In the genomic region with DNA sequence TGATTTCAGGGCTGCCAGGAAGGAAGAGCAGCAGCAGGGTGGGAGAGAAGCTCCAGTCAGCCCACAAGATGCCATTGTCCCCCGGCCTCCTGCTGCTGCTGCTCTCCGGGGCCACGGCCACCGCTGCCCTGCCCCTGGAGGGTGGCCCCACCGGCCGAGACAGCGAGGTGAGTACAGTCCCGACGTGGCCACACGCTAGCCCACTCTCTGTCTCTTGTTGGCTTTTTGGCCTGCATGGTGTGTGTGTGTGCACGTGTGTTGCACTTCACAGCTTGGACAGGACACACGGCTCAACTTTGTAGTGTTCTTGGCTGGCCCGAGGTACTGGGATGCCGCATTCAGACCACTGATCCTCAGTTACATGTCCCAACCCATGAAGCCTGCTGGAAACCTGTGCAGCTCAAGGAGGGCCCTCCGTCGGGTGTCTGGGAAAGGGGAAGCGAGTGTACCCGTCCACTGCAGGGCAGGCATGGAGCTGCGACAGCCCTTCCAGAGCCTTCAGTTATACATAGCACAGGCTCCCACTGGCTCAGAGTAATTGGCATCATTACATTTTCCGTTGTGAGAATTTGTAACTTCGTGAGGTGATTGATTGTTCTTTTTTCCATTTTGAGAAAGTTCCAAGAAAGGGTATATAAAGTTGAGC, we compare ENCODE assay signal across 20 cellular contexts. TPM values are rescaled to one million over a fixed set of nuclear protein-coding genes. Genes with fewer than 3 reads are reported as not detected.
DNase-seq lines count a peak whose midpoint lies in the region; ATAC-seq, FAIRE-seq and TF ChIP-seq lines count a peak whose summit lies in the region.
"Had no signal": no experiment of that assay in that cellular context is flagged by ENCODE, and none has a peak within 500 bp of the region (broad histone marks: within the 10 kb centered on the region; RNA-seq: fewer than 3 reads in every experiment).

No MANE protein-coding gene starts in this region.

- no peak overlapping the region for H2AFZ ChIP-seq in HepG2 (ENCODE audit: low read length)

- no TSS peak for BruUV-seq in HepG2 (replicated peaks; lab: Mats Ljungman, UMichigan)

- CTCF ChIA-PET in HepG2 (lab: Yijun Ruan, JAX; ENCODE audit: low intra/inter-chr PET ratio, low total read pairs) = no interaction called here
- CTCF ChIA-PET in activated CD4-positive, alpha-beta memory T cell treated with anti-CD3 and anti-CD28 coated beads, Interleukin-2, amount 10 ng/mL, durations not matched to agents 7 days and 5 days (lab: Charles Lee) = interaction anchor here (1.3 kb wide), 1 partner anchor 44 kb away, joined by 4 read pairs; no protein-coding TSS in a partner anchor

- H3K27ac ChIP-seq in HepG2 (ENCODE audit: extremely low read length, insufficient read depth, low read length) = no peak overlapping the region
- no peak overlapping the region for H3K27ac ChIP-seq in esophagus squamous epithelium
- H3K27ac ChIP-seq: C4-2B, uterus had no signal

- peaks cover 4% of the 10 kb centered on the region for H3K36me3 Mint-ChIP-seq in activated CD4-positive, alpha-beta memory T cell treated with anti-CD3 and anti-CD28 coated beads, Interleukin-2, amount 10 ng/mL, durations not matched to agents 7 days and 5 days (ENCODE audit: low read depth)

- H3K27me3 ChIP-seq in adipocyte (replicated peaks; ENCODE audit: control insufficient read depth, insufficient read depth, low read length) (no peaks in the 10 kb centered on the region), HepG2 (ENCODE audit: control insufficient read depth in 1 of 2, insufficient read depth in 2 of 2, low read length in 2 of 2) (no peaks in the 10 kb centered on the region), esophagus squamous epithelium (no peaks in the 10 kb centered on the region)
- H3K27me3 ChIP-seq: uterus had no signal

- H3K27ac Mint-ChIP-seq in activated CD4-positive, alpha-beta memory T cell treated with anti-CD3 and anti-CD28 coated beads, Interleukin-2, amount 10 ng/mL, durations not matched to agents 7 days and 5 days = no peak overlapping the region

- TF ChIP-seq EP300 in HepG2 (IDR thresholded peaks at IDR 0.05; ENCODE audit: low read depth in 2 of 2, low read length in 2 of 2) (no peak), HepG2 (CRISPR knock-in tag; IDR thresholded peaks at IDR 0.05; ENCODE audit: borderline replicate concordance) (no peak)

- H3K4me2 ChIP-seq in HepG2 (ENCODE audit: low read depth, low read length) = no peak overlapping the region

- no peaks in the 10 kb centered on the region for H3K9me3 Mint-ChIP-seq in activated CD4-positive, alpha-beta memory T cell treated with anti-CD3 and anti-CD28 coated beads, Interleukin-2, amount 10 ng/mL, durations not matched to agents 7 days and 5 days

- TF ChIP-seq RAD21 in HepG2 (CRISPR knock-in tag; IDR thresholded peaks at IDR 0.05) = no peak

- TF ChIP-seq POLR2A in HepG2 (IDR thresholded peaks at IDR 0.05; ENCODE audit: insufficient read depth in 1 of 2, low read depth in 2 of 2, low read length in 2 of 2) = no peak
- no peak for TF ChIP-seq POLR2A in esophagus squamous epithelium (IDR thresholded peaks at IDR 0.05)

- intact Hi-C loops in HepG2 (cut with micrococcal nuclease; ENCODE audit: unreplicated experiment) (no loop called here), esophagus squamous epithelium (cut with DNase I) (no loop called here)

- H3K36me3 ChIP-seq in adipocyte (ENCODE audit: control insufficient read depth, insufficient read depth, low read length, severe bottlenecking) (no peaks in the 10 kb centered on the region), HepG2 (replicated peaks in 1 of 2; ENCODE audit: control insufficient read depth in 1 of 2, insufficient read depth in 2 of 2, low read length in 2 of 2) (no peaks in the 10 kb centered on the region; a peak in 1 of 5 replicates), esophagus squamous epithelium (no peaks in the 10 kb centered on the region)
- H3K36me3 ChIP-seq: uterus had no signal

- TF ChIP-seq CTCF in HepG2 (CRISPR knock-in tag; IDR thresholded peaks at IDR 0.05) (no peak), esophagus squamous epithelium (IDR thresholded peaks at IDR 0.05) (no peak)

- H3K4me1 Mint-ChIP-seq in activated CD4-positive, alpha-beta memory T cell treated with anti-CD3 and anti-CD28 coated beads, Interleukin-2, amount 10 ng/mL, durations not matched to agents 7 days and 5 days = no peaks in the 10 kb centered on the region

- FAIRE-seq in HepG2 (lab: Jason Lieb, UNC) = no peak
- FAIRE-seq: GM12891 had no signal

- in situ Hi-C loops in HepG2 (cut with HindIII; ENCODE audit: extremely low pct_ligation_motif_present, low pct_unique_long_range_greater_than_20kb) = no loop called here

- H4K20me1 ChIP-seq in HepG2 (ENCODE audit: insufficient read depth, low read length) = no peaks in the 10 kb centered on the region

- peak; percentile 49 for ATAC-seq in HepG2
- ATAC-seq: HCT116, left cardiac atrium had no signal

- H3K4me3 ChIP-seq in adipocyte (ENCODE audit: low read length) = no peak overlapping the region
- no peak overlapping the region for H3K4me3 ChIP-seq in HepG2 (replicated peaks in 1 of 3; ENCODE audit: insufficient read depth in 1 of 3, low read depth in 2 of 3, low read length in 3 of 3)
- no peak overlapping the region for H3K4me3 ChIP-seq in esophagus squamous epithelium
- H3K4me3 ChIP-seq: uterus had no signal

- H3K4me3 Mint-ChIP-seq in activated CD4-positive, alpha-beta memory T cell treated with anti-CD3 and anti-CD28 coated beads, Interleukin-2, amount 10 ng/mL, durations not matched to agents 7 days and 5 days = no peak overlapping the region

- H3K4me1 ChIP-seq in adipocyte (ENCODE audit: control insufficient read depth, insufficient read depth, low read length) (peaks cover 13% of the 10 kb centered on the region), HepG2 (ENCODE audit: insufficient read depth, low read length) (no peaks in the 10 kb centered on the region), esophagus squamous epithelium (peaks cover 0 to 15% (median 8%) of the 10 kb centered on the region in 3 donors)
- H3K4me1 ChIP-seq: uterus had no signal

- WGBS in HepG2 (ENCODE audit: low lambda C conversion rate) = 95% methylated on average over 11 of the region's 21 CpGs
- 71 to 72% methylated on average over 15 to 19 of the region's 21 CpGs for WGBS in esophagus squamous epithelium, 2 donors

- DNase-seq in AG20443 (ENCODE audit: low spot score) (peak; percentile 18), adipocyte (ENCODE audit: low read depth) (no peak), HepG2 (ENCODE audit: low spot score) (no peak), esophagus squamous epithelium (lab: John Stamatoyannopoulos, UW) (no peak), SKM-1 (lab: John Stamatoyannopoulos, UW; ENCODE audit: unreplicated experiment) (no peak)
- DNase-seq in activated CD4-positive, alpha-beta memory T cell treated with anti-CD3 and anti-CD28 coated beads, Interleukin-2, amount 10 ng/mL, durations not matched to agents 7 days and 5 days = no peak
- DNase-seq: activated CD4-positive, alpha-beta T cell treated with anti-CD3 and anti-CD28 coated beads, Interleukin-2, amount 50 U/mL, for 4 hours; activated T-cell treated with anti-CD3 and anti-CD28 coated beads for 4 hours; central memory CD4-positive, alpha-beta T cell; left cardiac atrium; NCI-H1436 treated with DMSO at 0.1 percent for 48 hours; NCI-H526; stimulated activated CD4-positive, alpha-beta T cell treated with anti-CD3 and anti-CD28 coated beads, Interleukin-4, amount 100 ng/mL, for 24 hours; uterus had no signal

- no peaks in the 10 kb centered on the region for H3K9me3 ChIP-seq in adipocyte (ENCODE audit: control insufficient read depth, low read length)
- no peaks in the 10 kb centered on the region for H3K9me3 ChIP-seq in HepG2 (ENCODE audit: low read length)
- no peaks in the 10 kb centered on the region for H3K9me3 ChIP-seq in esophagus squamous epithelium
- H3K9me3 ChIP-seq: uterus had no signal

- H3K79me2 ChIP-seq in HepG2 (ENCODE audit: insufficient read depth, low read length) = no peaks in the 10 kb centered on the region

- POLR2A ChIA-PET in HepG2 (lab: Yijun Ruan, JAX) = no interaction called here
- POLR2A ChIA-PET in activated CD4-positive, alpha-beta memory T cell treated with anti-CD3 and anti-CD28 coated beads, Interleukin-2, amount 10 ng/mL, durations not matched to agents 7 days and 5 days (lab: Charles Lee) = interaction anchor here (1.1 to 1.5 kb wide), 2 partner anchors 19 to 21 kb away, joined by 3 to 4 read pairs; no protein-coding TSS in a partner anchor

- H3K9ac ChIP-seq in adipocyte (ENCODE audit: low read length) = peak overlapping the region; percentile 51
- H3K9ac ChIP-seq in HepG2 (ENCODE audit: insufficient read depth, low read depth, low read length) = no peak overlapping the region

- H3K27me3 Mint-ChIP-seq in activated CD4-positive, alpha-beta memory T cell treated with anti-CD3 and anti-CD28 coated beads, Interleukin-2, amount 10 ng/mL, durations not matched to agents 7 days and 5 days = no peaks in the 10 kb centered on the region

RNA-seq across cellular contexts. Expression of a gene that starts 0.4 kb away (rescaled TPM):
- total RNA-seq in HepG2 (2016; rRNA removed; fragmentation: Illumina TruSeq; extraction: Trizol) (0.62 TPM in 1 of 2 replicates, not detected in the other), esophagus squamous epithelium (under 1 TPM in 3 of 4 donors, not detected in 1; 0.38 to 0.83 (median 0.70) TPM)
- not detected in 2 replicates for total RNA-seq in HepG2 (2016; cell fraction: cytosol; rRNA removed; fragmentation: Illumina TruSeq; extraction: Trizol; ENCODE audit: low read depth)
- total RNA-seq in HepG2 (2016; cell fraction: insoluble cytoplasmic fraction; rRNA removed; fragmentation: Illumina TruSeq; extraction: Trizol) = 0.61 TPM in 1 of 2 replicates, not detected in the other
- 0.15 and 0.21 TPM in 2 replicates for total RNA-seq in HepG2 (2016; cell fraction: membrane; rRNA removed; fragmentation: Illumina TruSeq; extraction: Trizol)
- total RNA-seq in HepG2 (2016; cell fraction: nucleus; rRNA removed; fragmentation: Illumina TruSeq; extraction: Trizol) = 0.78 and 1.1 TPM in 2 replicates
- polyA plus RNA-seq in HepG2 (2011; rRNA removed) = 0.08 and 0.11 TPM in 2 replicates
- 0.08 and 0.09 TPM in 2 replicates for polyA plus RNA-seq in HepG2 (2011; cell fraction: cytosol; rRNA removed)
- 0.24 and 0.29 TPM in 2 replicates for polyA plus RNA-seq in HepG2 (2011; cell fraction: nucleus; rRNA removed)
- 0.31 and 0.40 TPM in 2 replicates for polyA plus RNA-seq in HepG2 (2012)
- 0.11 and 0.46 TPM in 2 replicates for polyA plus RNA-seq in HepG2 (2016; cell fraction: cytosol; fragmentation: Illumina TruSeq; extraction: Trizol; ENCODE audit: low read depth)
- 0.50 TPM in 1 of 2 replicates, not detected in the other for polyA plus RNA-seq in HepG2 (2016; cell fraction: insoluble cytoplasmic fraction; fragmentation: Illumina TruSeq; extraction: Trizol; ENCODE audit: low read depth)
- polyA plus RNA-seq in HepG2 (2016; cell fraction: membrane; fragmentation: Illumina TruSeq; extraction: Trizol; ENCODE audit: low read depth) = 0.21 and 0.36 TPM in 2 replicates
- 0.81 and 1.9 TPM in 2 replicates for polyA plus RNA-seq in HepG2 (2016; cell fraction: nucleus; fragmentation: Illumina TruSeq; extraction: Trizol; ENCODE audit: insufficient read depth, low read depth)
- not detected in 2 replicates for polyA minus RNA-seq in HepG2 (2011; rRNA and poly(A)+ RNA removed; ENCODE audit: low replicate concordance)
- polyA minus RNA-seq in HepG2 (2011; cell fraction: cytosol; rRNA and poly(A)+ RNA removed) = not detected in 2 replicates
- polyA minus RNA-seq in HepG2 (2011; cell fraction: nucleus; rRNA and poly(A)+ RNA removed) = 0.39 TPM in 1 of 2 replicates, not detected in the other
- total RNA-seq in activated CD4-positive, alpha-beta memory T cell treated with anti-CD3 and anti-CD28 coated beads, Interleukin-2, amount 10 ng/mL, durations not matched to agents 7 days and 5 days = under 1 TPM in 1 of 2 experiments, not detected in 1; 0.50 TPM
- total RNA-seq: IMR-90; left cardiac atrium; MCF 10A; T-helper 1 cell treated with Interleukin-12 subunit alpha and Interleukin-12 subunit beta and Interleukin-4 antibody, amounts not matched to agents 30 ng/mL and 1 ng/mL, for 36 hours had no signal

RNA-seq across cellular contexts. Expression of a gene that starts 20.0 kb away (rescaled TPM):
- total RNA-seq in HepG2 (2016; rRNA removed; fragmentation: Illumina TruSeq; extraction: Trizol) (22.0 and 24.9 TPM in 2 replicates), esophagus squamous epithelium (10 to 100 TPM in 1 of 4 donors, 1 to 10 TPM in 3; 5.6 to 15.7 (median 6.1) TPM)
- total RNA-seq in HepG2 (2016; cell fraction: cytosol; rRNA removed; fragmentation: Illumina TruSeq; extraction: Trizol; ENCODE audit: low read depth) = 32.3 and 41.2 TPM in 2 replicates
- total RNA-seq in HepG2 (2016; cell fraction: insoluble cytoplasmic fraction; rRNA removed; fragmentation: Illumina TruSeq; extraction: Trizol) = 18.1 and 23.2 TPM in 2 replicates
- 41.4 and 43.7 TPM in 2 replicates for total RNA-seq in HepG2 (2016; cell fraction: membrane; rRNA removed; fragmentation: Illumina TruSeq; extraction: Trizol)
- total RNA-seq in HepG2 (2016; cell fraction: nucleus; rRNA removed; fragmentation: Illumina TruSeq; extraction: Trizol) = 8.1 and 10.8 TPM in 2 replicates
- 2.9 and 3.3 TPM in 2 replicates for polyA plus RNA-seq in HepG2 (2011; rRNA removed)
- polyA plus RNA-seq in HepG2 (2011; cell fraction: cytosol; rRNA removed) = 3.8 and 4.5 TPM in 2 replicates
- polyA plus RNA-seq in HepG2 (2011; cell fraction: nucleus; rRNA removed) = 2.8 and 3.7 TPM in 2 replicates
- polyA plus RNA-seq in HepG2 (2012) = 5.0 and 10.5 TPM in 2 replicates
- polyA plus RNA-seq in HepG2 (2016; cell fraction: cytosol; fragmentation: Illumina TruSeq; extraction: Trizol; ENCODE audit: low read depth) = 49.6 and 69.4 TPM in 2 replicates
- polyA plus RNA-seq in HepG2 (2016; cell fraction: insoluble cytoplasmic fraction; fragmentation: Illumina TruSeq; extraction: Trizol; ENCODE audit: low read depth) = 33.2 and 38.1 TPM in 2 replicates
- 55.5 and 60.0 TPM in 2 replicates for polyA plus RNA-seq in HepG2 (2016; cell fraction: membrane; fragmentation: Illumina TruSeq; extraction: Trizol; ENCODE audit: low read depth)
- polyA plus RNA-seq in HepG2 (2016; cell fraction: nucleus; fragmentation: Illumina TruSeq; extraction: Trizol; ENCODE audit: insufficient read depth, low read depth) = 17.3 and 17.4 TPM in 2 replicates
- polyA minus RNA-seq in HepG2 (2011; rRNA and poly(A)+ RNA removed; ENCODE audit: low replicate concordance) = 5.9 and 8.9 TPM in 2 replicates
- 1.5 and 2.0 TPM in 2 replicates for polyA minus RNA-seq in HepG2 (2011; cell fraction: cytosol; rRNA and poly(A)+ RNA removed)
- polyA minus RNA-seq in HepG2 (2011; cell fraction: nucleus; rRNA and poly(A)+ RNA removed) = 1.0 and 3.9 TPM in 2 replicates
- total RNA-seq in activated CD4-positive, alpha-beta memory T cell treated with anti-CD3 and anti-CD28 coated beads, Interleukin-2, amount 10 ng/mL, durations not matched to agents 7 days and 5 days = 10 to 100 TPM; 13.5 to 15.2 TPM

RNA-seq across cellular contexts. Expression of a gene that starts 22.1 kb away (rescaled TPM):
- total RNA-seq in HepG2 (2016; rRNA removed; fragmentation: Illumina TruSeq; extraction: Trizol) = 33.9 and 44.6 TPM in 2 replicates
- 8.8 and 9.5 TPM in 2 replicates for total RNA-seq in HepG2 (2016; cell fraction: cytosol; rRNA removed; fragmentation: Illumina TruSeq; extraction: Trizol; ENCODE audit: low read depth)
- 34.8 and 45.3 TPM in 2 replicates for total RNA-seq in HepG2 (2016; cell fraction: insoluble cytoplasmic fraction; rRNA removed; fragmentation: Illumina TruSeq; extraction: Trizol)
- total RNA-seq in HepG2 (2016; cell fraction: membrane; rRNA removed; fragmentation: Illumina TruSeq; extraction: Trizol) = 18.7 and 19.6 TPM in 2 replicates
- total RNA-seq in HepG2 (2016; cell fraction: nucleus; rRNA removed; fragmentation: Illumina TruSeq; extraction: Trizol) = 14.0 and 17.3 TPM in 2 replicates
- polyA plus RNA-seq in HepG2 (2011; rRNA removed) = 16.5 and 16.6 TPM in 2 replicates
- polyA plus RNA-seq in HepG2 (2011; cell fraction: cytosol; rRNA removed) = 12.9 and 13.7 TPM in 2 replicates
- polyA plus RNA-seq in HepG2 (2011; cell fraction: nucleus; rRNA removed) = 5.9 and 7.7 TPM in 2 replicates
- 10.7 and 12.2 TPM in 2 replicates for polyA plus RNA-seq in HepG2 (2012)
- polyA plus RNA-seq in HepG2 (2016; cell fraction: cytosol; fragmentation: Illumina TruSeq; extraction: Trizol; ENCODE audit: low read depth) = 6.5 and 6.7 TPM in 2 replicates
- polyA plus RNA-seq in HepG2 (2016; cell fraction: insoluble cytoplasmic fraction; fragmentation: Illumina TruSeq; extraction: Trizol; ENCODE audit: low read depth) = 32.4 and 33.3 TPM in 2 replicates
- polyA plus RNA-seq in HepG2 (2016; cell fraction: membrane; fragmentation: Illumina TruSeq; extraction: Trizol; ENCODE audit: low read depth) = 10.4 and 10.6 TPM in 2 replicates
- 20.0 and 20.1 TPM in 2 replicates for polyA plus RNA-seq in HepG2 (2016; cell fraction: nucleus; fragmentation: Illumina TruSeq; extraction: Trizol; ENCODE audit: insufficient read depth, low read depth)
- 36.7 and 57.5 TPM in 2 replicates for polyA minus RNA-seq in HepG2 (2011; rRNA and poly(A)+ RNA removed; ENCODE audit: low replicate concordance)
- polyA minus RNA-seq in HepG2 (2011; cell fraction: cytosol; rRNA and poly(A)+ RNA removed) = 10.2 and 11.0 TPM in 2 replicates
- polyA minus RNA-seq in HepG2 (2011; cell fraction: nucleus; rRNA and poly(A)+ RNA removed) = 11.3 and 12.9 TPM in 2 replicates
- 10 to 100 TPM; 14.9 to 40.4 (median 26.0) TPM for total RNA-seq in esophagus squamous epithelium
- total RNA-seq in activated CD4-positive, alpha-beta memory T cell treated with anti-CD3 and anti-CD28 coated beads, Interleukin-2, amount 10 ng/mL, durations not matched to agents 7 days and 5 days = 10 to 100 TPM; 23.5 to 24.2 TPM

RNA-seq across cellular contexts. Expression of a gene that starts 24.5 kb away (rescaled TPM):
- total RNA-seq in HepG2 (2016; rRNA removed; fragmentation: Illumina TruSeq; extraction: Trizol) (5.9 and 9.9 TPM in 2 replicates), esophagus squamous epithelium (10 to 100 TPM in 3 of 4 donors, 1 to 10 TPM in 1; 9.4 to 22.9 (median 15.2) TPM)
- 5.4 and 5.5 TPM in 2 replicates for total RNA-seq in HepG2 (2016; cell fraction: cytosol; rRNA removed; fragmentation: Illumina TruSeq; extraction: Trizol; ENCODE audit: low read depth)
- total RNA-seq in HepG2 (2016; cell fraction: insoluble cytoplasmic fraction; rRNA removed; fragmentation: Illumina TruSeq; extraction: Trizol) = 6.0 and 11.1 TPM in 2 replicates
- 6.6 and 8.1 TPM in 2 replicates for total RNA-seq in HepG2 (2016; cell fraction: membrane; rRNA removed; fragmentation: Illumina TruSeq; extraction: Trizol)
- total RNA-seq in HepG2 (2016; cell fraction: nucleus; rRNA removed; fragmentation: Illumina TruSeq; extraction: Trizol) = 11.8 and 16.0 TPM in 2 replicates
- polyA plus RNA-seq in HepG2 (2011; rRNA removed) = 6.3 and 6.5 TPM in 2 replicates
- polyA plus RNA-seq in HepG2 (2011; cell fraction: cytosol; rRNA removed) = 5.8 and 7.7 TPM in 2 replicates
- 22.7 and 25.4 TPM in 2 replicates for polyA plus RNA-seq in HepG2 (2011; cell fraction: nucleus; rRNA removed)
- 10.8 and 15.1 TPM in 2 replicates for polyA plus RNA-seq in HepG2 (2012)
- polyA plus RNA-seq in HepG2 (2016; cell fraction: cytosol; fragmentation: Illumina TruSeq; extraction: Trizol; ENCODE audit: low read depth) = 3.9 and 4.0 TPM in 2 replicates
- 8.3 and 10.4 TPM in 2 replicates for polyA plus RNA-seq in HepG2 (2016; cell fraction: insoluble cytoplasmic fraction; fragmentation: Illumina TruSeq; extraction: Trizol; ENCODE audit: low read depth)
- 5.7 and 6.2 TPM in 2 replicates for polyA plus RNA-seq in HepG2 (2016; cell fraction: membrane; fragmentation: Illumina TruSeq; extraction: Trizol; ENCODE audit: low read depth)
- 25.5 and 27.0 TPM in 2 replicates for polyA plus RNA-seq in HepG2 (2016; cell fraction: nucleus; fragmentation: Illumina TruSeq; extraction: Trizol; ENCODE audit: insufficient read depth, low read depth)
- polyA minus RNA-seq in HepG2 (2011; rRNA and poly(A)+ RNA removed; ENCODE audit: low replicate concordance) = 7.0 and 10.1 TPM in 2 replicates
- 5.2 and 5.5 TPM in 2 replicates for polyA minus RNA-seq in HepG2 (2011; cell fraction: cytosol; rRNA and poly(A)+ RNA removed)
- polyA minus RNA-seq in HepG2 (2011; cell fraction: nucleus; rRNA and poly(A)+ RNA removed) = 15.8 and 20.3 TPM in 2 replicates
- 10 to 100 TPM; 18.9 to 20.1 TPM for total RNA-seq in activated CD4-positive, alpha-beta memory T cell treated with anti-CD3 and anti-CD28 coated beads, Interleukin-2, amount 10 ng/mL, durations not matched to agents 7 days and 5 days

RNA-seq across cellular contexts. Expression of a gene that starts 51.4 kb away (rescaled TPM):
- 210 and 242 TPM in 2 replicates for total RNA-seq in HepG2 (2016; rRNA removed; fragmentation: Illumina TruSeq; extraction: Trizol)
- total RNA-seq in HepG2 (2016; cell fraction: cytosol; rRNA removed; fragmentation: Illumina TruSeq; extraction: Trizol; ENCODE audit: low read depth) = 63.5 and 72.1 TPM in 2 replicates
- total RNA-seq in HepG2 (2016; cell fraction: insoluble cytoplasmic fraction; rRNA removed; fragmentation: Illumina TruSeq; extraction: Trizol) = 212 TPM in 2 replicates
- total RNA-seq in HepG2 (2016; cell fraction: membrane; rRNA removed; fragmentation: Illumina TruSeq; extraction: Trizol) = 131 and 149 TPM in 2 replicates
- 134 TPM in 2 replicates for total RNA-seq in HepG2 (2016; cell fraction: nucleus; rRNA removed; fragmentation: Illumina TruSeq; extraction: Trizol)
- polyA plus RNA-seq in HepG2 (2011; rRNA removed) = 64.8 and 67.5 TPM in 2 replicates
- polyA plus RNA-seq in HepG2 (2011; cell fraction: cytosol; rRNA removed) = 60.1 and 64.5 TPM in 2 replicates
- 37.3 and 39.4 TPM in 2 replicates for polyA plus RNA-seq in HepG2 (2011; cell fraction: nucleus; rRNA removed)
- 112 and 139 TPM in 2 replicates for polyA plus RNA-seq in HepG2 (2012)
- polyA plus RNA-seq in HepG2 (2016; cell fraction: cytosol; fragmentation: Illumina TruSeq; extraction: Trizol; ENCODE audit: low read depth) = 80.6 and 88.6 TPM in 2 replicates
- 270 and 293 TPM in 2 replicates for polyA plus RNA-seq in HepG2 (2016; cell fraction: insoluble cytoplasmic fraction; fragmentation: Illumina TruSeq; extraction: Trizol; ENCODE audit: low read depth)
- polyA plus RNA-seq in HepG2 (2016; cell fraction: membrane; fragmentation: Illumina TruSeq; extraction: Trizol; ENCODE audit: low read depth) = 132 and 155 TPM in 2 replicates
- polyA plus RNA-seq in HepG2 (2016; cell fraction: nucleus; fragmentation: Illumina TruSeq; extraction: Trizol; ENCODE audit: insufficient read depth, low read depth) = 206 and 219 TPM in 2 replicates
- 119 and 158 TPM in 2 replicates for polyA minus RNA-seq in HepG2 (2011; rRNA and poly(A)+ RNA removed; ENCODE audit: low replicate concordance)
- 59.4 and 61.6 TPM in 2 replicates for polyA minus RNA-seq in HepG2 (2011; cell fraction: cytosol; rRNA and poly(A)+ RNA removed)
- 35.2 and 45.2 TPM in 2 replicates for polyA minus RNA-seq in HepG2 (2011; cell fraction: nucleus; rRNA and poly(A)+ RNA removed)
- 1,000 to 10,000 TPM in 1 of 4 donors, 100 to 1,000 TPM in 3; 396 to 1,138 (median 704) TPM for total RNA-seq in esophagus squamous epithelium
- total RNA-seq in activated CD4-positive, alpha-beta memory T cell treated with anti-CD3 and anti-CD28 coated beads, Interleukin-2, amount 10 ng/mL, durations not matched to agents 7 days and 5 days = 10 to 100 TPM; 80.8 to 84.3 TPM
